13 cellular contexts compared by ENCODE assay signal in the genomic region with DNA sequence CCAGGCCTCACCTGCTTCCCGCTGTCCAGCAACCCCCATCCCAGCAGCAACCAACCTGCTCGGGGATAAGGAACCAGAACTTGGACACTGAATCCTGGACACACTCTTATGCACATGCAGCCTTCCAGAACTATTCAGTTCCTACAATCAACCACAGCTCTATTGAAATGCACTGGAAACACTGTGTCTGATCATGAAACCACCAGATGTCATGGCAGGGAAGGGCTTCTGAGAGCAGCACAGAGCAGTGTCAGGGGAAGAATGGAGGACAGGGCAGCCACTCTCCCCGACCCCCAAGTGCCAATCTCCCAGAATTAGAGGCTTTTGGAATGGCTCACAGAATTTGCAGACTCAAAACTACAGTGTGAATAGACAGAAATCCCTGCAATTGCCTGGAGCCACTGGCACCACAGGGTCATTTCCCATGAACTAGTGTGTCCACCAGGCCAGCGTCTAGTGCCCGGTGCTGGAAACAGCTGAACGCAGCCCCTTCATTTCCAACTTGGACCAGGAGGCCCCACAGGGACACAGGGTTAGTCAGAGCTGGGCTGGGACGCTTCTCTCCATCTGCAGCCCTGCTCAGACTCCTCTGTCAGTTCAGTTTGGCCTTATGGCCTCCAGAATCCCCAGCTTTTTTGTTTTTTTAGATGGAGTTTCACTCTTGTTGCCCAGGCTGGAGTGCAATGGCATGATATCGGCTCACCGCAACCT. TPM values are rescaled to one million over a fixed set of nuclear protein-coding genes. Genes with fewer than 3 reads are reported as not detected.
DNase-seq lines count a peak whose midpoint lies in the region; FAIRE-seq and TF ChIP-seq lines count a peak whose summit lies in the region.
"Had no signal": no experiment of that assay in that cellular context is flagged by ENCODE, and none has a peak within 500 bp of the region (broad histone marks: within the 10 kb centered on the region; RNA-seq: fewer than 3 reads in every experiment).

No MANE protein-coding gene starts in this region.

- H3K36me3 ChIP-seq in Peyer's patch = no peaks in the 10 kb centered on the region
- H3K36me3 ChIP-seq in right atrium auricular region = no peaks in the 10 kb centered on the region
- H3K36me3 ChIP-seq in spleen = no peaks in the 10 kb centered on the region
- H3K36me3 ChIP-seq: neutrophil had no signal

- H3K27me3 ChIP-seq in Peyer's patch (no peaks in the 10 kb centered on the region), right atrium auricular region (no peaks in the 10 kb centered on the region), spleen (replicated peaks in 1 of 7) (no peaks in the 10 kb centered on the region)
- H3K27me3 ChIP-seq: neutrophil had no signal

- peaks cover 0 to 9% (median 5%) of the 10 kb centered on the region in 4 donors for H3K4me1 ChIP-seq in Peyer's patch
- peaks cover 0 to 51% of the 10 kb centered on the region in 2 donors for H3K4me1 ChIP-seq in right atrium auricular region
- H3K4me1 ChIP-seq in spleen = peaks cover 0 to 48% (median 23%) of the 10 kb centered on the region in 6 donors

- WGBS in spleen, 5 donors = 87 to 93% (median 92%) methylated on average over 9 of the region's 9 CpGs

- H3K9me3 ChIP-seq in Peyer's patch = no peaks in the 10 kb centered on the region
- no peaks in the 10 kb centered on the region for H3K9me3 ChIP-seq in right atrium auricular region
- no peaks in the 10 kb centered on the region for H3K9me3 ChIP-seq in spleen
- H3K9me3 ChIP-seq: neutrophil had no signal

- intact Hi-C loops in spleen (cut with DNase I; ENCODE audit: low total_unique reads) = loop anchor here (5.0 kb wide), 1 partner anchor 148 kb away; no protein-coding TSS in a partner anchor

- TF ChIP-seq CTCF in Peyer's patch (IDR thresholded peaks at IDR 0.05) (no peak), right atrium auricular region (IDR thresholded peaks at IDR 0.05) (no peak), spleen (IDR thresholded peaks at IDR 0.05 in 8 of 11, conservative IDR thresholded peaks at IDR 0.05 in 3 of 11) (no peak)

- peak overlapping the region in 3 of 4 donors; percentile 9 to 76 (median 65) for H3K27ac ChIP-seq in Peyer's patch
- peak overlapping the region; percentile 89 to 92 for H3K27ac ChIP-seq in right atrium auricular region
- peak overlapping the region in 5 of 8 donors; percentile 33 to 75 (median 48) for H3K27ac ChIP-seq in spleen
- H3K27ac ChIP-seq: 22Rv1, neutrophil had no signal

- no peak for TF ChIP-seq POLR2A in Peyer's patch (IDR thresholded peaks at IDR 0.05)
- no peak for TF ChIP-seq POLR2A in spleen (IDR thresholded peaks at IDR 0.05)

- no peak for FAIRE-seq in GM19239 (lab: Jason Lieb, UNC)
- FAIRE-seq: endometrium had no signal

- no peak overlapping the region for H3K4me3 ChIP-seq in Peyer's patch
- H3K4me3 ChIP-seq in right atrium auricular region = peak overlapping the region in 1 of 2 donors; percentile 17
- no peak overlapping the region for H3K4me3 ChIP-seq in spleen

- DNase-seq in DMS 273 (lab: John Stamatoyannopoulos, UW; ENCODE audit: unreplicated experiment) = peak; percentile 17
- no peak for DNase-seq in DMS 273 treated with DMSO at 0.1 percent for 48 hours (lab: John Stamatoyannopoulos, UW)
- DNase-seq in Peyer's patch = no peak
- no peak for DNase-seq in right atrium auricular region (ENCODE audit: low spot score)
- DNase-seq in spleen = no peak
- no peak for DNase-seq in DMS114 treated with DMSO at 0.1 percent for 48 hours (lab: John Stamatoyannopoulos, UW; ENCODE audit: unreplicated experiment)
- DNase-seq in GM19239 (ENCODE audit: insufficient read length, low spot score) = no peak
- no peak for DNase-seq in NCI-H187 (lab: John Stamatoyannopoulos, UW)
- DNase-seq: DND-41, NCI-H2081 treated with DMSO at 0.1 percent for 48 hours had no signal

RNA-seq across cellular contexts. Expression of a gene that starts 25.5 kb away (rescaled TPM):
- total RNA-seq in Peyer's patch (10 to 100 TPM; 16.5 to 60.4 (median 33.8) TPM), right atrium auricular region (10 to 100 TPM; 36.0 to 53.5 TPM), spleen (10 to 100 TPM; 16.4 to 42.5 (median 23.6) TPM)
- 10 to 100 TPM; 24.5 to 36.6 (median 34.5) TPM for polyA plus RNA-seq in spleen

RNA-seq across cellular contexts. Expression of a gene that starts 29.5 kb away (rescaled TPM):
- total RNA-seq in Peyer's patch (100 to 1,000 TPM in 1 of 4 donors, 10 to 100 TPM in 3; 53.8 to 126 (median 67.6) TPM), right atrium auricular region (100 to 1,000 TPM; 104 to 177 TPM), spleen (10 to 100 TPM; 50.4 to 80.9 (median 72.2) TPM)
- polyA plus RNA-seq in spleen = 10 to 100 TPM; 30.7 to 43.4 (median 35.1) TPM
